ENCODE assay signal across 9 cellular contexts in the genomic region with DNA sequence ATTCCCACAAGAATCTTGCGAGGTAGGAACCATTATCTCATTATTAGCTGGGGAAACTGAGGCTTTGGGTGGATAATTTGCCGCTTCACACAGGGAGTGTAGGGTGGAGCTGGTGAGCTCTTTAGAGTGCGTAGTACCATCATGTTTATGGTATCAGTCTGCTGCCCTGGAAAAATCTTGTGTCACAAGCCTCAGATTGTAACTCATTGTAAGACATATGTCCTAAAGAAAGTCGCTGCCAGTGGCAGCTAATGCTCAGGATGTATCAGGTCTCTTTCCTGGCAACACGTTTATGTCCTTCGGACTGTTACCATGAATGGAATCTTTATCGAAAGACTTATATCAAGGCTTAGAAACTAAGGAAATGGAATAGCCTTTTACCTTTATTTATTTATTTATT. TPM values are rescaled to one million over a fixed set of nuclear protein-coding genes. Genes with fewer than 3 reads are reported as not detected.
DNase-seq lines count a peak whose midpoint lies in the region; ATAC-seq and TF ChIP-seq lines count a peak whose summit lies in the region.
"Had no signal": no experiment of that assay in that cellular context is flagged by ENCODE, and none has a peak within 500 bp of the region (broad histone marks: within the 10 kb centered on the region; RNA-seq: fewer than 3 reads in every experiment).

No MANE protein-coding gene starts in this region.

- H3K27ac Mint-ChIP-seq in activated naive CD8-positive, alpha-beta T cell treated with anti-CD3 and anti-CD28 coated beads, Interleukin-2, amount 10 ng/mL, durations not matched to agents 7 days and 5 days, result no peak overlapping the region
- peak overlapping the region; percentile 81 for H3K27ac Mint-ChIP-seq in type B pancreatic cell

- POLR2A ChIA-PET in activated naive CD8-positive, alpha-beta T cell treated with anti-CD3 and anti-CD28 coated beads, Interleukin-2, amount 10 ng/mL, durations not matched to agents 7 days and 5 days (lab: Charles Lee), result no interaction called here

- H3K4me3 ChIP-seq in left ventricle myocardium inferior (peak overlapping the region; percentile 92), right lobe of liver (peak overlapping the region; percentile 85 to 97 (median 88))

- H3K4me1 ChIP-seq in left ventricle myocardium inferior, result peaks cover 80% of the 10 kb centered on the region
- H3K4me1 ChIP-seq in right lobe of liver, result peaks cover 0 to 77% (median 22%) of the 10 kb centered on the region in 4 donors

- no peaks in the 10 kb centered on the region for H3K36me3 ChIP-seq in left ventricle myocardium inferior
- H3K36me3 ChIP-seq in right lobe of liver, result no peaks in the 10 kb centered on the region

- H3K27ac ChIP-seq in left ventricle myocardium inferior (replicated peaks), result no peak overlapping the region
- peak overlapping the region in 1 of 3 donors; percentile 98 for H3K27ac ChIP-seq in right lobe of liver

- peaks cover 2% of the 10 kb centered on the region for H3K27me3 Mint-ChIP-seq in activated naive CD8-positive, alpha-beta T cell treated with anti-CD3 and anti-CD28 coated beads, Interleukin-2, amount 10 ng/mL, durations not matched to agents 7 days and 5 days
- H3K27me3 Mint-ChIP-seq in type B pancreatic cell, result no peaks in the 10 kb centered on the region

- WGBS in right lobe of liver (ENCODE audit: insufficient coverage, low coverage, low lambda C conversion rate, missing lambda C conversion rate), result 57% methylated on average over 7 of the region's 7 CpGs

- peak overlapping the region; percentile 92 for H3K4me3 Mint-ChIP-seq in activated naive CD8-positive, alpha-beta T cell treated with anti-CD3 and anti-CD28 coated beads, Interleukin-2, amount 10 ng/mL, durations not matched to agents 7 days and 5 days
- peak overlapping the region; percentile 95 for H3K4me3 Mint-ChIP-seq in type B pancreatic cell

- TF ChIP-seq CTCF in left ventricle myocardium inferior (IDR thresholded peaks at IDR 0.05; ENCODE audit: borderline replicate concordance) (no peak), right lobe of liver (IDR thresholded peaks at IDR 0.05) (no peak), type B pancreatic cell (conservative IDR thresholded peaks at IDR 0.05) (no peak), GM20000 (IDR thresholded peaks at IDR 0.05; ENCODE audit: extremely low read depth, missing control alignments) (no peak)

- intact Hi-C loops in left ventricle myocardium inferior (cut with micrococcal nuclease), result no loop called here
- intact Hi-C loops in left cardiac atrium (cut with DNase I), result no loop called here
- intact Hi-C loops in right lobe of liver (cut with DNase I), result no loop called here

- TF ChIP-seq POLR2A in right lobe of liver (IDR thresholded peaks at IDR 0.05), result no peak

- ATAC-seq in left cardiac atrium (no peak), right lobe of liver (no peak), GM18520 (IDR thresholded peaks at IDR 0.05; ENCODE audit: unreplicated experiment) (no peak)
- ATAC-seq in activated naive CD8-positive, alpha-beta T cell treated with anti-CD3 and anti-CD28 coated beads, Interleukin-2, amount 10 ng/mL, durations not matched to agents 7 days and 5 days (ENCODE audit: low read depth), result no peak

- H3K4me1 Mint-ChIP-seq in activated naive CD8-positive, alpha-beta T cell treated with anti-CD3 and anti-CD28 coated beads, Interleukin-2, amount 10 ng/mL, durations not matched to agents 7 days and 5 days, result peaks cover 48% of the 10 kb centered on the region
- H3K4me1 Mint-ChIP-seq in type B pancreatic cell (ENCODE audit: unreplicated experiment), result peaks cover 48% of the 10 kb centered on the region

- H3K9me3 ChIP-seq in left ventricle myocardium inferior (replicated peaks), result no peaks in the 10 kb centered on the region
- no peaks in the 10 kb centered on the region for H3K9me3 ChIP-seq in right lobe of liver

- H3K27me3 ChIP-seq in left ventricle myocardium inferior (ENCODE audit: low read depth), result no peaks in the 10 kb centered on the region
- H3K27me3 ChIP-seq in right lobe of liver, result no peaks in the 10 kb centered on the region

- DNase-seq in left ventricle myocardium inferior (no peak), left cardiac atrium (no peak), right lobe of liver (no peak), type B pancreatic cell (ENCODE audit: extremely low spot score, unreplicated experiment) (no peak), NCI-H1436 treated with DMSO at 0.1 percent for 48 hours (lab: John Stamatoyannopoulos, UW) (no peak), GM20000 (ENCODE audit: low spot score) (no peak)
- no peak for DNase-seq in activated naive CD8-positive, alpha-beta T cell treated with anti-CD3 and anti-CD28 coated beads, Interleukin-2, amount 10 ng/mL, durations not matched to agents 7 days and 5 days
- DNase-seq: activated CD4-positive, alpha-beta T cell treated with anti-CD3 and anti-CD28 coated beads, Interleukin-2, amount 50 U/mL, for 48 hours had no signal

- peaks cover 2% of the 10 kb centered on the region for H3K36me3 Mint-ChIP-seq in activated naive CD8-positive, alpha-beta T cell treated with anti-CD3 and anti-CD28 coated beads, Interleukin-2, amount 10 ng/mL, durations not matched to agents 7 days and 5 days
- peaks cover 7% of the 10 kb centered on the region for H3K36me3 Mint-ChIP-seq in type B pancreatic cell

- H3K9me3 Mint-ChIP-seq in activated naive CD8-positive, alpha-beta T cell treated with anti-CD3 and anti-CD28 coated beads, Interleukin-2, amount 10 ng/mL, durations not matched to agents 7 days and 5 days, result no peaks in the 10 kb centered on the region
- no peaks in the 10 kb centered on the region for H3K9me3 Mint-ChIP-seq in type B pancreatic cell

RNA-seq across cellular contexts. Expression of a gene that starts 1.9 kb away (rescaled TPM):
- total RNA-seq in left ventricle myocardium inferior, result 81.8 TPM
- total RNA-seq in left cardiac atrium, result 10 to 100 TPM; 61.1 to 83.6 TPM
- 10 to 100 TPM; 35.7 to 36.3 TPM for total RNA-seq in activated naive CD8-positive, alpha-beta T cell treated with anti-CD3 and anti-CD28 coated beads, Interleukin-2, amount 10 ng/mL, durations not matched to agents 7 days and 5 days
- 10 to 100 TPM; 43.1 to 66.5 (median 53.2) TPM for total RNA-seq in right lobe of liver
- 66.9 and 69.0 TPM in 2 replicates for total RNA-seq in type B pancreatic cell (ENCODE audit: low replicate concordance)
